Comparison of ENCODE assay signal across 17 cellular contexts in the genomic region with DNA sequence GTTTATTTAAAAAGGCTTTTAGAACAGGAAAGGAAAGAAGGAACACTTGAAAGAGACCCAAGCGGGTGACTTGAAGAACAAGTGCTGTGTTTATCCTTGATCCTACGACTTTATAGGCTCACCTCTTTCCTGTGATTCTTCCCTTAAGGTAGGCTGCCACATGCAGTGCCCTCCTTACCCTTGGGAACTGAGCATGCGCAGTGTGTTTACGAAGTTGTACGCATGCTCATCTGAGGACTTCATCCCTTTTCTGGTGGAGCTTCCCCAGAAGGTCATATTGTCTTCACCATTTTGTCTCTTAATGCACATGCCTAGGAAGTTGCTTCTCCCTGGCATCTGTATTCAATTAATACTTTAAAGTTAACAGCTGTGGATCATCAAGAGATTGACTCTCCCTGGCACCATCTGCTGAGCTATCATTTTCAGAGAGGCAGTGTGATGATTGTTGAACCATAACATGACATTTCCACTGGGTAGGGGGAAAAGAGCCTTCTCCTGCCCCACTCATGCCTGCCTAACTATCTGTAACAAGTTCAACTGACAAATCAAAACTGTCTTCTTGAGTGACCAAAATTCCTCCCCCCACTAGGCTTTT. TPM values are rescaled to one million over a fixed set of nuclear protein-coding genes. Genes with fewer than 3 reads are reported as not detected.
DNase-seq lines count a peak whose midpoint lies in the region; ATAC-seq and TF ChIP-seq lines count a peak whose summit lies in the region.
"Had no signal": no experiment of that assay in that cellular context is flagged by ENCODE, and none has a peak within 500 bp of the region (broad histone marks: within the 10 kb centered on the region; RNA-seq: fewer than 3 reads in every experiment).

No MANE protein-coding gene starts in this region.

- no peaks in the 10 kb centered on the region for H3K36me3 ChIP-seq in BLaER1

- peaks cover 29% of the 10 kb centered on the region for H3K4me1 ChIP-seq in BLaER1

- H4K20me1 ChIP-seq in BLaER1 = no peaks in the 10 kb centered on the region

- H3K27ac ChIP-seq in BLaER1 = peak overlapping the region; percentile 46; the same call in 1 of the 2 replicates

- DNase-seq in DMS 273 (lab: John Stamatoyannopoulos, UW; ENCODE audit: unreplicated experiment) (peak; percentile 62), RPMI7951 (ENCODE audit: low read depth) (peak; percentile 22), foreskin fibroblast (peak; percentile 2 to 16), SKM-1 (lab: John Stamatoyannopoulos, UW; ENCODE audit: unreplicated experiment) (no peak), LoVo (ENCODE audit: low spot score) (no peak), DMS53 (lab: John Stamatoyannopoulos, UW) (no peak)
- DNase-seq: AML-193; C1 segment of cervical spinal cord; Calu3; CD4-positive, alpha-beta T cell; DMS153; H7; IMR-90; KG1 had no signal

- H3K4me3 ChIP-seq in BLaER1 (no peak overlapping the region), foreskin fibroblast (ENCODE audit: low read depth in 1 of 2, low read length in 2 of 2) (no peak overlapping the region)
- H3K4me3 ChIP-seq: GM23338 had no signal

- peak overlapping the region; percentile 73 for H3K4me2 ChIP-seq in BLaER1
- H3K4me2 ChIP-seq: GM23338 had no signal

- ATAC-seq in GM21717 (IDR thresholded peaks at IDR 0.05; ENCODE audit: unreplicated experiment) = no peak
- ATAC-seq: GM23338 had no signal

- no peaks in the 10 kb centered on the region for H3K27me3 ChIP-seq in BLaER1

- no peak for TF ChIP-seq CTCF in foreskin fibroblast (IDR thresholded peaks at IDR 0.05; ENCODE audit: low read depth, low read length)

- no peak overlapping the region for H3K9ac ChIP-seq in BLaER1

- H3K9me3 ChIP-seq in BLaER1 = peaks cover 68% of the 10 kb centered on the region

RNA-seq across cellular contexts. Expression of gene VOPP1, which starts 50.0 kb away (rescaled TPM):
- 89.0 and 89.6 TPM in 2 replicates for total RNA-seq in RPMI7951 (2014; rRNA removed; shearing (Covaris generic))

Comparison
In these comparisons a context has a peak if more than half of its experiments do, and no peak if none do; other contexts are left out.
1. DNase-seq: peak in DMS 273 (single experiment), RPMI7951 (single experiment) and foreskin fibroblast (2 of 2); none in SKM-1 (single experiment), LoVo (single experiment) and DMS53 (single experiment).